ENCODE assay signal across 17 cellular contexts in genomic region chrX:112769034-112769433, GRCh38.
"Had no signal": no experiment of that assay in that cellular context is flagged by ENCODE, and none has a peak within 500 bp of the region (broad histone marks: within the 10 kb centered on the region; RNA-seq: fewer than 3 reads in every experiment).

No MANE protein-coding gene starts in this region.

- ATAC-seq: activated T-cell treated with anti-CD3 and anti-CD28 coated beads, Interleukin-2, amount 50 U/mL, for 4 hours; body of pancreas; heart left ventricle; right lobe of liver; stimulated activated effector memory CD8-positive, alpha-beta T cell treated with anti-CD3 and anti-CD28 coated beads, Interleukin-12 subunit alpha, Interleukin-12 subunit beta, amount 100 ng/mL, for 72 hours had no signal

- H3K4me1 ChIP-seq: adrenal gland, body of pancreas, colonic mucosa, heart left ventricle, right lobe of liver had no signal

- DNase-seq: activated CD4-positive, alpha-beta T cell treated with anti-CD3 and anti-CD28 coated beads, Interleukin-2, amount 50 U/mL, for 48 hours; activated CD4-positive, CD25-positive, alpha-beta regulatory T cell treated with anti-CD3 and anti-CD28 coated beads, Interleukin-2, amount 50 U/mL, for 72 hours; activated effector memory CD4-positive, alpha-beta T cell treated with Interleukin-2 at 50 U/mL for 16 hours; activated T-cell treated with anti-CD3 and anti-CD28 coated beads, Interleukin-2, amount 50 U/mL, for 4 hours; adrenal gland; body of pancreas; central memory CD4-positive, alpha-beta T cell; colonic mucosa; foreskin melanocyte; heart left ventricle; nephron progenitor cell; right lobe of liver; stimulated activated CD4-positive, alpha-beta T cell treated with anti-CD3 and anti-CD28 coated beads, Interleukin-12 subunit alpha, Interleukin-12 subunit beta, amount 100 ng/mL, for 4 hours; stimulated activated CD4-positive, alpha-beta T cell treated with anti-CD3 and anti-CD28 coated beads, Interleukin-2, amount 100 ng/mL, for 24 hours; T-helper 1 cell; T1000 had no signal

- H3K4me3 ChIP-seq: adrenal gland, body of pancreas, colonic mucosa, heart left ventricle, right lobe of liver had no signal

- H3K36me3 ChIP-seq: adrenal gland, colonic mucosa, heart left ventricle, right lobe of liver had no signal

- H3K27me3 ChIP-seq: body of pancreas, colonic mucosa, right lobe of liver had no signal

- H3K9me3 ChIP-seq: adrenal gland, body of pancreas, colonic mucosa, heart left ventricle, right lobe of liver had no signal

- H3K27ac ChIP-seq: adrenal gland, body of pancreas, colonic mucosa, heart left ventricle, right lobe of liver had no signal
